8 cellular contexts compared by ENCODE assay signal in genomic region chr3:157130138-157130880, GRCh38. TPM values are rescaled to one million over a fixed set of nuclear protein-coding genes. Genes with fewer than 3 reads are reported as not detected.
DNase-seq lines count a peak whose midpoint lies in the region; ATAC-seq, FAIRE-seq and TF ChIP-seq lines count a peak whose summit lies in the region.

No MANE protein-coding gene starts in this region.

- H3K4me3 Mint-ChIP-seq in activated CD8-positive, alpha-beta memory T cell treated with anti-CD3 and anti-CD28 coated beads, Interleukin-2, amount 10 ng/mL, durations not matched to agents 7 days and 5 days: peak overlapping the region; percentile 59

- dilution Hi-C loops in endothelial cell of umbilical vein (cut with MboI; ENCODE audit: extremely low pct_ligation_motif_present, low sequenced_read_pairs): loop anchor here (25.0 kb wide), 1 partner anchor 443 kb away; no protein-coding TSS in a partner anchor

- CTCF ChIA-PET in activated CD8-positive, alpha-beta memory T cell treated with anti-CD3 and anti-CD28 coated beads, Interleukin-2, amount 10 ng/mL, durations not matched to agents 7 days and 5 days (lab: Charles Lee): interaction anchor here (1.0 to 19.3 kb wide), 10 partner anchors 8 to 576 kb away, joined by 3 to 332 read pairs (median 4); partner anchors contain the start of genes CCNL1 and SSR3
- CTCF ChIA-PET in endothelial cell of umbilical vein (lab: Charles Lee): interaction anchor here (0.6 to 4.3 kb wide), 13 partner anchors 8 to 980 kb away, joined by 3 to 42 read pairs (median 4); no protein-coding TSS in a partner anchor

- BruUV-seq in endothelial cell of umbilical vein (replicated peaks; lab: Mats Ljungman, UMichigan): no TSS peak

- TF ChIP-seq POLR2A in endothelial cell of umbilical vein (IDR thresholded peaks at IDR 0.05; ENCODE audit: low read depth, low read length): no peak

- ATAC-seq in activated CD8-positive, alpha-beta memory T cell treated with anti-CD3 and anti-CD28 coated beads, Interleukin-2, amount 10 ng/mL, durations not matched to agents 7 days and 5 days: peak; percentile 32
- ATAC-seq in GM19324 (IDR thresholded peaks at IDR 0.05; ENCODE audit: low FRiP score, unreplicated experiment) (no peak), GM19452 (IDR thresholded peaks at IDR 0.05; ENCODE audit: unreplicated experiment) (no peak)

- H3K27me3 ChIP-seq in endothelial cell of umbilical vein (ENCODE audit: control insufficient read depth in 2 of 2, insufficient read depth in 2 of 2, low read length in 2 of 2) (no peaks in the 10 kb centered on the region), muscle layer of colon (ENCODE audit: control insufficient read depth in 1 of 2, insufficient read depth in 2 of 2, low read length in 2 of 2) (no peaks in the 10 kb centered on the region)

- peak overlapping the region; percentile 44 for H3K4me2 ChIP-seq in endothelial cell of umbilical vein (ENCODE audit: insufficient read depth, low read length)

- H3K27me3 Mint-ChIP-seq in activated CD8-positive, alpha-beta memory T cell treated with anti-CD3 and anti-CD28 coated beads, Interleukin-2, amount 10 ng/mL, durations not matched to agents 7 days and 5 days: no peaks in the 10 kb centered on the region

- peak; percentile 67 for DNase-seq in NCI-H2227 treated with DMSO at 0.1 percent for 48 hours (lab: John Stamatoyannopoulos, UW)
- DNase-seq in activated CD8-positive, alpha-beta memory T cell treated with anti-CD3 and anti-CD28 coated beads, Interleukin-2, amount 10 ng/mL, durations not matched to agents 7 days and 5 days: peak; percentile 86
- DNase-seq in endothelial cell of umbilical vein (ENCODE audit: low read depth, low spot score): peak; percentile 61
- peak; percentile 55 to 63 for DNase-seq in stimulated activated CD8-positive, alpha-beta memory T cell treated with anti-CD3 and anti-CD28 coated beads, Interleukin-7, amount 100 ng/mL, for 4 hours (ENCODE audit: low read depth in 2 of 2)

- H3K4me1 Mint-ChIP-seq in activated CD8-positive, alpha-beta memory T cell treated with anti-CD3 and anti-CD28 coated beads, Interleukin-2, amount 10 ng/mL, durations not matched to agents 7 days and 5 days: peaks cover 80% of the 10 kb centered on the region

- H3K4me1 ChIP-seq in endothelial cell of umbilical vein (ENCODE audit: control insufficient read depth, extremely low read depth, insufficient read depth, low read length) (peaks cover 39% of the 10 kb centered on the region), muscle layer of colon (ENCODE audit: insufficient read depth, low read length) (peaks cover 37% of the 10 kb centered on the region)

- POLR2A ChIA-PET in endothelial cell of umbilical vein (lab: Charles Lee): no interaction called here

- H3K9me3 ChIP-seq in endothelial cell of umbilical vein (replicated peaks; ENCODE audit: control insufficient read depth, insufficient read depth, low read length) (no peaks in the 10 kb centered on the region), muscle layer of colon (ENCODE audit: low read length) (no peaks in the 10 kb centered on the region)

- H2AFZ ChIP-seq in endothelial cell of umbilical vein (ENCODE audit: low read depth, low read length): peak overlapping the region; percentile 94

- no peaks in the 10 kb centered on the region for H3K9me1 ChIP-seq in endothelial cell of umbilical vein (replicated peaks; ENCODE audit: control insufficient read depth, extremely low read depth, insufficient read depth, low read length)

- peaks cover 2% of the 10 kb centered on the region for H3K36me3 Mint-ChIP-seq in activated CD8-positive, alpha-beta memory T cell treated with anti-CD3 and anti-CD28 coated beads, Interleukin-2, amount 10 ng/mL, durations not matched to agents 7 days and 5 days

- intact Hi-C loops in endothelial cell of umbilical vein (cut with micrococcal nuclease): loop anchor here (1.0 to 5.0 kb wide), 8 partner anchors 41 to 980 kb away; partner anchors contain the start of gene TIPARP

- H3K9me3 Mint-ChIP-seq in activated CD8-positive, alpha-beta memory T cell treated with anti-CD3 and anti-CD28 coated beads, Interleukin-2, amount 10 ng/mL, durations not matched to agents 7 days and 5 days (ENCODE audit: low read depth): no peaks in the 10 kb centered on the region

- H3K4me3 ChIP-seq in GM12875 (ENCODE audit: low read depth, low read length) (no peak overlapping the region), endothelial cell of umbilical vein (replicated peaks in 1 of 3; ENCODE audit: insufficient read depth in 1 of 3, low read depth in 1 of 3, low read length in 3 of 3) (no peak overlapping the region), muscle layer of colon (ENCODE audit: low read depth in 1 of 2, low read length in 2 of 2) (peak overlapping the region in 1 of 2 donors; percentile 8)

- H3K9ac ChIP-seq in endothelial cell of umbilical vein (replicated peaks; ENCODE audit: extremely low read depth, insufficient read depth, low read length) (no peak overlapping the region), muscle layer of colon (ENCODE audit: low read length) (no peak overlapping the region)

- FAIRE-seq in endothelial cell of umbilical vein (lab: Jason Lieb, UNC): peak; percentile 49

- no peaks in the 10 kb centered on the region for H4K20me1 ChIP-seq in endothelial cell of umbilical vein (replicated peaks; ENCODE audit: control insufficient read depth, extremely low read depth, insufficient read depth, low read length)

- H3K36me3 ChIP-seq in endothelial cell of umbilical vein (ENCODE audit: control insufficient read depth in 2 of 2, extremely low read depth in 1 of 2, insufficient read depth in 2 of 2, low read length in 2 of 2) (no peaks in the 10 kb centered on the region), muscle layer of colon (ENCODE audit: insufficient read depth, low read length) (no peaks in the 10 kb centered on the region)

- no peaks in the 10 kb centered on the region for H3K79me2 ChIP-seq in endothelial cell of umbilical vein (ENCODE audit: control insufficient read depth, insufficient read depth, low read length)

- TF ChIP-seq CTCF in GM12875 (IDR thresholded peaks at IDR 0.05; ENCODE audit: borderline replicate concordance, insufficient read depth, low read depth, low read length) (peak; percentile 53), endothelial cell of umbilical vein (IDR thresholded peaks at IDR 0.05; ENCODE audit: extremely low read depth in 1 of 2, insufficient read depth in 1 of 2, low read depth in 1 of 2, low read length in 2 of 2) (peak; percentile 58 to 59)

- H3K27ac Mint-ChIP-seq in activated CD8-positive, alpha-beta memory T cell treated with anti-CD3 and anti-CD28 coated beads, Interleukin-2, amount 10 ng/mL, durations not matched to agents 7 days and 5 days: peak overlapping the region; percentile 96

- peak overlapping the region; percentile 60 for H3K27ac ChIP-seq in endothelial cell of umbilical vein (ENCODE audit: insufficient read depth, low read depth, low read length)
- peak overlapping the region; percentile 47 for H3K27ac ChIP-seq in muscle layer of colon (ENCODE audit: low read depth, low read length)

TF ChIP-seq in endothelial cell of umbilical vein, 7 proteins besides CTCF, POLR2A, EP300 and RAD21:
- TF ChIP-seq MYC (IDR thresholded peaks at IDR 0.05; ENCODE audit: low read depth, low read length): no peak
- peak; percentile 32 for TF ChIP-seq FOS (IDR thresholded peaks at IDR 0.05; ENCODE audit: borderline replicate concordance, insufficient read depth, low read length)
- no peak for TF ChIP-seq MAX (IDR thresholded peaks at IDR 0.05; ENCODE audit: insufficient read depth, insufficient read length)

RNA-seq across cellular contexts. Expression of gene CCNL1, which starts 29.6 kb away (rescaled TPM):
- 100 to 1,000 TPM; 166 to 254 TPM for total RNA-seq in activated CD8-positive, alpha-beta memory T cell treated with anti-CD3 and anti-CD28 coated beads, Interleukin-2, amount 10 ng/mL, durations not matched to agents 7 days and 5 days
- 116 and 119 TPM in 2 replicates for total RNA-seq in endothelial cell of umbilical vein
- 133 and 137 TPM in 2 replicates for polyA plus RNA-seq in endothelial cell of umbilical vein
- polyA plus RNA-seq in endothelial cell of umbilical vein (2011; cell fraction: cytosol; rRNA removed): 28.4 and 47.3 TPM in 2 replicates
- polyA plus RNA-seq in endothelial cell of umbilical vein (2011; cell fraction: nucleus; rRNA removed): 1,015 and 1,126 TPM in 2 replicates
- polyA plus RNA-seq in endothelial cell of umbilical vein (2012): 57.6 and 65.6 TPM in 2 replicates
- 177 and 210 TPM in 2 replicates for polyA minus RNA-seq in endothelial cell of umbilical vein
- 46.1 TPM for polyA minus RNA-seq in endothelial cell of umbilical vein (2011; cell fraction: cytosol; rRNA and poly(A)+ RNA removed)
- 995 and 1,041 TPM in 2 replicates for polyA minus RNA-seq in endothelial cell of umbilical vein (2011; cell fraction: nucleus; rRNA and poly(A)+ RNA removed)
